ENCODE assay signal across 16 cellular contexts in genomic region chr5:161847896-161848510, GRCh38. TPM values are rescaled to one million over a fixed set of nuclear protein-coding genes. Genes with fewer than 3 reads are reported as not detected.
DNase-seq lines count a peak whose midpoint lies in the region; ATAC-seq, FAIRE-seq and TF ChIP-seq lines count a peak whose summit lies in the region.
"Had no signal": no experiment of that assay in that cellular context is flagged by ENCODE, and none has a peak within 500 bp of the region (broad histone marks: within the 10 kb centered on the region; RNA-seq: fewer than 3 reads in every experiment).

TSS of gene GABRA1 (plus strand) at chr5:161848120. CDS start at chr5:161850811, 2,691 bp downstream.

- no peak within 1 kb of the TSS for H3K56ac ChIP-seq in H1 (replicated peaks; ENCODE audit: insufficient read length, low read depth, low read length)

- peak; percentile 75 for DNase-seq in DMS53 (lab: John Stamatoyannopoulos, UW)
- DNase-seq in NCI-H446 treated with DMSO at 0.1 percent for 48 hours (lab: John Stamatoyannopoulos, UW), result peak; percentile 64
- peak in 1 of 2 experiments; percentile 57 for DNase-seq in H1 (ENCODE audit: low read depth in 1 of 2, low spot score in 2 of 2)
- DNase-seq in activated CD4-positive, alpha-beta memory T cell treated with anti-CD3 and anti-CD28 coated beads for 36 hours, result no peak
- no peak for DNase-seq in HPDE6-E6E7 (ENCODE audit: extremely low spot score)
- DNase-seq: activated CD8-positive, alpha-beta memory T cell treated with anti-CD3 and anti-CD28 coated beads, Interleukin-2, amount 10 ng/mL, durations not matched to agents 7 days and 5 days; brain microvascular endothelial cell; CD4-positive, CD25-positive, alpha-beta regulatory T cell; heart left ventricle; NCI-H2029 treated with DMSO at 0.1 percent for 48 hours; psoas muscle; T-helper 1 cell had no signal

- no peak within 1 kb of the TSS for H2BK15ac ChIP-seq in H1 (ENCODE audit: low read length)

- H3K79me2 ChIP-seq in H1 (ENCODE audit: control insufficient read depth in 1 of 2, insufficient read depth in 2 of 2, low read length in 2 of 2), result peaks cover 0 to 10% of the 10 kb centered on the region in 2 experiments; a peak in 1 of 4 replicates

- no peak within 1 kb of the TSS for H2BK120ac ChIP-seq in H1 (replicated peaks; ENCODE audit: low read depth, low read length)

- peak within 1 kb of the TSS; percentile 67 to 72 (median 68) for H3K4me3 Mint-ChIP-seq in nephron
- H3K4me3 Mint-ChIP-seq in activated T-helper 17 cell treated with anti-CD3 and anti-CD28 coated beads, Interleukin-2, amount 50 U/mL, for 72 hours, result no peak within 1 kb of the TSS
- no peak within 1 kb of the TSS for H3K4me3 Mint-ChIP-seq in activated CD4-positive, alpha-beta memory T cell treated with anti-CD3 and anti-CD28 coated beads for 36 hours
- H3K4me3 Mint-ChIP-seq: activated CD8-positive, alpha-beta memory T cell treated with anti-CD3 and anti-CD28 coated beads, Interleukin-2, amount 10 ng/mL, durations not matched to agents 7 days and 5 days; CD4-positive, CD25-positive, alpha-beta regulatory T cell had no signal

- no peak within 1 kb of the TSS for H3K18ac ChIP-seq in H1 (ENCODE audit: extremely low read depth, low read length)

- H3K4me2 ChIP-seq in H1 (ENCODE audit: insufficient read depth in 1 of 2, low read depth in 2 of 2, low read length in 2 of 2), result peak within 1 kb of the TSS; percentile 90 to 98

- no peaks in the 10 kb centered on the region for H3K9me3 Mint-ChIP-seq in nephron
- H3K9me3 Mint-ChIP-seq in activated T-helper 17 cell treated with anti-CD3 and anti-CD28 coated beads, Interleukin-2, amount 50 U/mL, for 72 hours, result peaks cover 4% of the 10 kb centered on the region
- H3K9me3 Mint-ChIP-seq in activated CD4-positive, alpha-beta memory T cell treated with anti-CD3 and anti-CD28 coated beads for 36 hours, result no peaks in the 10 kb centered on the region

- peak within 1 kb of the TSS; percentile 54 to 90 (median 68) for H3K4me3 ChIP-seq in H1 (ENCODE audit: extremely low read depth in 1 of 4, insufficient read depth in 2 of 4, low read depth in 3 of 4, low read length in 4 of 4)
- H3K4me3 ChIP-seq: psoas muscle had no signal

- H2BK5ac ChIP-seq in H1 (ENCODE audit: low read depth, low read length), result no peak within 1 kb of the TSS

- TF ChIP-seq CTCF in H1 (IDR thresholded peaks at IDR 0.05; ENCODE audit: control extremely low read depth in 1 of 3, insufficient read depth in 1 of 3, low read depth in 1 of 3, low read length in 3 of 3) (no peak), nephron (IDR thresholded peaks at IDR 0.05; ENCODE audit: unreplicated experiment in 3 of 3) (no peak)

- H3K14ac ChIP-seq in H1 (ENCODE audit: insufficient read length), result no peak within 1 kb of the TSS

- H3K79me1 ChIP-seq in H1 (ENCODE audit: low read depth, low read length), result no peaks in the 10 kb centered on the region

- no peaks in the 10 kb centered on the region for H3K9me3 ChIP-seq in H1 (ENCODE audit: insufficient read depth in 2 of 2, low read depth in 1 of 2, low read length in 1 of 2)
- H3K9me3 ChIP-seq: heart left ventricle, psoas muscle had no signal

- peak; percentile 28 for FAIRE-seq in H1 (lab: Jason Lieb, UNC)

- no peak within 1 kb of the TSS for H3K27ac Mint-ChIP-seq in nephron
- no peak within 1 kb of the TSS for H3K27ac Mint-ChIP-seq in activated T-helper 17 cell treated with anti-CD3 and anti-CD28 coated beads, Interleukin-2, amount 50 U/mL, for 72 hours
- H3K27ac Mint-ChIP-seq in activated CD4-positive, alpha-beta memory T cell treated with anti-CD3 and anti-CD28 coated beads for 36 hours, result no peak within 1 kb of the TSS
- H3K27ac Mint-ChIP-seq: activated CD8-positive, alpha-beta memory T cell treated with anti-CD3 and anti-CD28 coated beads, Interleukin-2, amount 10 ng/mL, durations not matched to agents 7 days and 5 days; CD4-positive, CD25-positive, alpha-beta regulatory T cell had no signal

- H2AK5ac ChIP-seq in H1 (ENCODE audit: low read depth, low read length), result no peak within 1 kb of the TSS

- H4K91ac ChIP-seq in H1 (replicated peaks; ENCODE audit: insufficient read length, low read length), result peak within 1 kb of the TSS; percentile 61

- no peak within 1 kb of the TSS for H2BK20ac ChIP-seq in H1 (ENCODE audit: low read length)

- peaks cover 8% of the 10 kb centered on the region; the same call in 1 of the 2 replicates for H3K23me2 ChIP-seq in H1 (ENCODE audit: low read depth, low read length)

- H3K4me1 ChIP-seq in H1 (replicated peaks in 1 of 4; ENCODE audit: control insufficient read depth in 3 of 4, insufficient read depth in 4 of 4, low read length in 3 of 4), result peaks cover 0 to 6% (median 2%) of the 10 kb centered on the region in 4 experiments; a peak in 3 of 7 replicates
- H3K4me1 ChIP-seq: psoas muscle had no signal

- no peak for TF ChIP-seq EP300 in H1 (IDR thresholded peaks at IDR 0.05; ENCODE audit: borderline replicate concordance in 1 of 2, low read depth in 2 of 2, low read length in 2 of 2)

- H3K4ac ChIP-seq in H1 (replicated peaks; ENCODE audit: insufficient read length, low read depth, low read length), result no peak within 1 kb of the TSS

- no peak within 1 kb of the TSS for H3K23ac ChIP-seq in H1 (ENCODE audit: insufficient read length)

- no peaks in the 10 kb centered on the region for H3K36me3 ChIP-seq in H1 (ENCODE audit: control insufficient read depth in 2 of 4, insufficient read depth in 4 of 4, low read length in 3 of 4)
- H3K36me3 ChIP-seq: brain microvascular endothelial cell, heart left ventricle had no signal

- H4K20me1 ChIP-seq in H1 (replicated peaks in 1 of 2; ENCODE audit: control insufficient read depth in 1 of 2, insufficient read depth in 2 of 2, low read length in 2 of 2), result no peaks in the 10 kb centered on the region

- intact Hi-C loops in activated CD4-positive, alpha-beta memory T cell treated with anti-CD3 and anti-CD28 coated beads for 36 hours (cut with micrococcal nuclease), result no loop called here

- peaks cover 0 to 8% (median 4%) of the 10 kb centered on the region in 4 experiments; a peak in 4 of 7 replicates for H3K27me3 ChIP-seq in H1 (replicated peaks in 1 of 4; ENCODE audit: control insufficient read depth in 3 of 4, extremely low read depth in 1 of 4, insufficient read depth in 3 of 4, low read length in 3 of 4)
- H3K27me3 ChIP-seq: brain microvascular endothelial cell had no signal

- no peaks in the 10 kb centered on the region for H3K36me3 Mint-ChIP-seq in nephron (ENCODE audit: low read depth)
- no peaks in the 10 kb centered on the region for H3K36me3 Mint-ChIP-seq in activated T-helper 17 cell treated with anti-CD3 and anti-CD28 coated beads, Interleukin-2, amount 50 U/mL, for 72 hours (ENCODE audit: low read depth)
- H3K36me3 Mint-ChIP-seq in activated CD4-positive, alpha-beta memory T cell treated with anti-CD3 and anti-CD28 coated beads for 36 hours, result no peaks in the 10 kb centered on the region
- H3K36me3 Mint-ChIP-seq: activated CD8-positive, alpha-beta memory T cell treated with anti-CD3 and anti-CD28 coated beads, Interleukin-2, amount 10 ng/mL, durations not matched to agents 7 days and 5 days; CD4-positive, CD25-positive, alpha-beta regulatory T cell had no signal

- H3K27ac ChIP-seq in H1 (ENCODE audit: low read depth, low read length), result no peak within 1 kb of the TSS
- H3K27ac ChIP-seq: brain microvascular endothelial cell, heart left ventricle, psoas muscle had no signal

- no peak within 1 kb of the TSS for H4K8ac ChIP-seq in H1 (ENCODE audit: extremely low read depth, insufficient read depth, low read length)

- H2AFZ ChIP-seq in H1 (ENCODE audit: low read length), result peak within 1 kb of the TSS; percentile 98; the same call in 1 of the 2 replicates

- no peak within 1 kb of the TSS for H4K5ac ChIP-seq in H1 (ENCODE audit: insufficient read length, low read depth, low read length)

- no peak for TF ChIP-seq RAD21 in H1 (IDR thresholded peaks at IDR 0.05 in 1 of 2, conservative IDR thresholded peaks at IDR 0.05 in 1 of 2; ENCODE audit: low read depth in 2 of 2, low read length in 2 of 2)

- H2BK12ac ChIP-seq in H1 (ENCODE audit: low read depth, low read length), result no peak within 1 kb of the TSS

- WGBS in H1 (ENCODE audit: extremely low coverage in 1 of 2, insufficient coverage in 1 of 2, insufficient read length in 1 of 2, insufficient replicate concordance in 2 of 2, low coverage in 1 of 2, low lambda C conversion rate in 2 of 2, missing lambda C conversion rate in 1 of 2), 2 experiments, result 3% methylated on average over 20 of the region's 21 CpGs; no CpG with 5 or more reads in 1 of the 2 experiments

- peak within 1 kb of the TSS in 3 of 4 experiments; percentile 19 to 68 (median 37); a peak in 3 of 7 replicates for H3K9ac ChIP-seq in H1 (replicated peaks in 1 of 4; ENCODE audit: extremely low read depth in 1 of 4, low read depth in 3 of 4, low read length in 3 of 4)

- POLR2A ChIA-PET in H1 (lab: Charles Lee; ENCODE audit: partially characterized antibody), result interaction anchor here (2.0 kb wide), 1 partner anchor 9 kb away, joined by 8 read pairs; no protein-coding TSS in a partner anchor
- POLR2A ChIA-PET in activated CD4-positive, alpha-beta memory T cell treated with anti-CD3 and anti-CD28 coated beads for 36 hours (lab: Charles Lee), result no interaction called here

- H3K27me3 Mint-ChIP-seq in nephron (ENCODE audit: low read depth), result peaks cover 48% of the 10 kb centered on the region
- peaks cover 12% of the 10 kb centered on the region for H3K27me3 Mint-ChIP-seq in activated T-helper 17 cell treated with anti-CD3 and anti-CD28 coated beads, Interleukin-2, amount 50 U/mL, for 72 hours
- peaks cover 13% of the 10 kb centered on the region for H3K27me3 Mint-ChIP-seq in activated CD4-positive, alpha-beta memory T cell treated with anti-CD3 and anti-CD28 coated beads for 36 hours
- H3K27me3 Mint-ChIP-seq: activated CD8-positive, alpha-beta memory T cell treated with anti-CD3 and anti-CD28 coated beads, Interleukin-2, amount 10 ng/mL, durations not matched to agents 7 days and 5 days had no signal

- peaks cover 13% of the 10 kb centered on the region for H3K4me1 Mint-ChIP-seq in nephron
- H3K4me1 Mint-ChIP-seq in activated T-helper 17 cell treated with anti-CD3 and anti-CD28 coated beads, Interleukin-2, amount 50 U/mL, for 72 hours, result no peaks in the 10 kb centered on the region
- H3K4me1 Mint-ChIP-seq in activated CD4-positive, alpha-beta memory T cell treated with anti-CD3 and anti-CD28 coated beads for 36 hours (ENCODE audit: low read depth), result no peaks in the 10 kb centered on the region
- H3K4me1 Mint-ChIP-seq: activated CD8-positive, alpha-beta memory T cell treated with anti-CD3 and anti-CD28 coated beads, Interleukin-2, amount 10 ng/mL, durations not matched to agents 7 days and 5 days; CD4-positive, CD25-positive, alpha-beta regulatory T cell had no signal

- TF ChIP-seq POLR2A in H1 (IDR thresholded peaks at IDR 0.05; ENCODE audit: control extremely low read depth in 1 of 2, low read depth in 2 of 2, low read length in 2 of 2), result no peak

- no peak for ATAC-seq in HG03039 (IDR thresholded peaks at IDR 0.05; ENCODE audit: unreplicated experiment)
- ATAC-seq in activated T-helper 17 cell treated with anti-CD3 and anti-CD28 coated beads, Interleukin-2, amount 50 U/mL, for 72 hours (replicated peaks), result no peak
- ATAC-seq: activated CD8-positive, alpha-beta memory T cell treated with anti-CD3 and anti-CD28 coated beads, Interleukin-2, amount 10 ng/mL, durations not matched to agents 7 days and 5 days; HCT116; heart left ventricle; psoas muscle had no signal

- CTCF ChIA-PET in H1 (lab: Charles Lee; ENCODE audit: partially characterized antibody), result interaction anchor here (0.7 to 1.3 kb wide), 3 partner anchors 212 to 308 kb away, joined by 3 to 4 read pairs (median 3); no protein-coding TSS in a partner anchor
- CTCF ChIA-PET in activated CD4-positive, alpha-beta memory T cell treated with anti-CD3 and anti-CD28 coated beads for 36 hours (lab: Charles Lee), result no interaction called here

RNA-seq across cellular contexts. Expression of gene GABRA1, which starts in this region (rescaled TPM):
- 16.2 and 17.3 TPM in 2 replicates for total RNA-seq in H1 (2021; fragmentation: NEBNext Ultra II Directional; extraction: Animal tissue kit (Norgen Biotek cat#: 25700))
- 1.6 and 4.7 TPM in 2 replicates for polyA plus RNA-seq in H1 (2011; rRNA removed)
- polyA plus RNA-seq in H1 (2011; cell fraction: cytosol; rRNA removed), result 3.6 TPM
- polyA plus RNA-seq in H1 (2011; cell fraction: nucleus; rRNA removed), result 4.6 TPM
- polyA plus RNA-seq in H1 (2012, experiment 1 of 2), result 7.7 to 14.9 TPM (median 8.5 TPM) in 4 replicates
- polyA plus RNA-seq in H1 (2012, experiment 2 of 2), result 1.3 TPM
- polyA plus RNA-seq in H1 (2013, experiment 1 of 2), result 21.0 TPM
- 23.0 TPM for polyA plus RNA-seq in H1 (2013, experiment 2 of 2)
- 8.5 and 23.2 TPM in 2 replicates for polyA minus RNA-seq in H1 (2011; rRNA and poly(A)+ RNA removed)
- 13.4 TPM for polyA minus RNA-seq in H1 (2011; cell fraction: cytosol; rRNA and poly(A)+ RNA removed)
- 13.6 TPM for polyA minus RNA-seq in H1 (2011; cell fraction: nucleus; rRNA and poly(A)+ RNA removed)
- not detected for total RNA-seq in activated T-helper 17 cell treated with anti-CD3 and anti-CD28 coated beads, Interleukin-2, amount 50 U/mL, for 72 hours
- not detected for total RNA-seq in activated CD4-positive, alpha-beta memory T cell treated with anti-CD3 and anti-CD28 coated beads for 36 hours
- total RNA-seq: activated CD8-positive, alpha-beta memory T cell treated with anti-CD3 and anti-CD28 coated beads, Interleukin-2, amount 10 ng/mL, durations not matched to agents 7 days and 5 days; CD4-positive, CD25-positive, alpha-beta regulatory T cell; heart left ventricle; psoas muscle had no signal
- polyA plus RNA-seq: CD4-positive, CD25-positive, alpha-beta regulatory T cell; heart left ventricle had no signal

Comparison
In these comparisons a context has a peak if more than half of its experiments do, and no peak if none do; other contexts are left out.
1. RNA of gene GABRA1 (total RNA-seq): 16.2 to 17.3 TPM in H1; not detected in activated T-helper 17 cell treated with anti-CD3 and anti-CD28 coated beads, Interleukin-2, amount 50 U/mL, for 72 hours and not detected in activated CD4-positive, alpha-beta memory T cell treated with anti-CD3 and anti-CD28 coated beads for 36 hours; every median in the first group is over 10 times any median in the second.
2. DNase-seq: peak in DMS53 (single experiment) and NCI-H446 treated with DMSO at 0.1 percent for 48 hours (single experiment); none in activated CD4-positive, alpha-beta memory T cell treated with anti-CD3 and anti-CD28 coated beads for 36 hours (single experiment) and HPDE6-E6E7 (single experiment).
3. H3K4me3 Mint-ChIP-seq: peak in nephron (3 of 3); none in activated T-helper 17 cell treated with anti-CD3 and anti-CD28 coated beads, Interleukin-2, amount 50 U/mL, for 72 hours (single experiment) and activated CD4-positive, alpha-beta memory T cell treated with anti-CD3 and anti-CD28 coated beads for 36 hours (single experiment).